ENCODE assay signal across 10 cellular contexts in the genomic region with DNA sequence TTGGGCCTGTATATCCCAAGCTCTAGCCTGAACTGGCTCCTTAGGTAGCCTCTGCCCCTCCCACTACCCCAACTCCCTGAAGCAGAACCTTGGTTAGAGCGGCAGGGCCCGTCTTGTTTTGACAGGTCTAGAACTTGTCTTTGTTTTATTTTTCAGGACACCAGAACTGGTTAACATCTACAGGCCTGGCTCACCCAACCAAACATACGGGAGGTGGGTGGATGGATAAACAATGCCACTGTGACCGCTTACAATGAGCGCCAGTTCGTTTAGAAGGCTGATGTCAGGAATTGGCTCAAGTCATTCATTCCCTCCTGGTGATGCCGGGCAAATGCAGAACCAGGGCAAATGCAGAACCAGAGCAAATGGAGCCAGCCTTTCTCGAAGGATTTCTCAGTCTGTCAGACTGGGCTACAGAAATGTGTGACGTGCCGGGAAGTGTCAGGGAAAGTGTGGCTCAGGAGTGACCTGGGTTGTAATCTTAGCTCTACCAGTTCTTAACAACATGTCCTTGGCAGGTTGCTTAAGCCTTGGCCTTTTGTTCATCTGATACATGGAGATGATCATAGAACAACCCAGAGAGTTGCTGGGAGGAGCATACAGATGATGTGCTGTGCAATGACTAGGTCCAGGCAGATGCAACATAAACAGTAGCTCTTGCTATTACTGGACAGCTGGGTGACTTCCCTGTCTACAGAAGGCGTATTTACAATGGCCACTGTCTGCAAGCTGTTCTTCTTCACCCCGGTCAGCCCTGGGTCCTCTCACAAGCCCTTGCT. TPM values are rescaled to one million over a fixed set of nuclear protein-coding genes. Genes with fewer than 3 reads are reported as not detected.
DNase-seq lines count a peak whose midpoint lies in the region; ATAC-seq and TF ChIP-seq lines count a peak whose summit lies in the region.
"Had no signal": no experiment of that assay in that cellular context is flagged by ENCODE, and none has a peak within 500 bp of the region (broad histone marks: within the 10 kb centered on the region; RNA-seq: fewer than 3 reads in every experiment).

No MANE protein-coding gene starts in this region.

- no peaks in the 10 kb centered on the region for H3K36me3 ChIP-seq in testis (ENCODE audit: low read depth, missing control alignments)

- no peak overlapping the region for H3K4me3 ChIP-seq in testis

- intact Hi-C loops in activated CD4-positive, alpha-beta T cell treated with anti-CD3 and anti-CD28 coated beads for 36 hours (cut with DNase I, micrococcal nuclease) = loop anchor here (5.0 to 10.0 kb wide), 2 partner anchors 350 to 428 kb away; a partner anchor contains a TSS
- intact Hi-C loops in testis (cut with DNase I; ENCODE audit: low total_unique reads) = loop anchor here (5.0 to 10.0 kb wide), 3 partner anchors 53 to 210 kb away; no protein-coding TSS in a partner anchor

- H3K4me1 ChIP-seq in testis = peaks cover 55% of the 10 kb centered on the region

- WGBS in testis, 2 donors = 52 to 73% methylated on average over 12 of the region's 12 CpGs

- H3K4me3 Mint-ChIP-seq in activated CD4-positive, alpha-beta T cell treated with anti-CD3 and anti-CD28 coated beads for 36 hours = peak overlapping the region; percentile 70
- H3K4me3 Mint-ChIP-seq in memory B cell = peak overlapping the region; percentile 87

- POLR2A ChIA-PET in activated CD4-positive, alpha-beta T cell treated with anti-CD3 and anti-CD28 coated beads for 36 hours (lab: Charles Lee) = interaction anchor here (1.2 to 4.0 kb wide), 5 partner anchors 12 to 52 kb away, joined by 5 to 27 read pairs (median 8); a partner anchor contains a TSS

- no peak for ATAC-seq in activated CD4-positive, alpha-beta T cell treated with anti-CD3 and anti-CD28 coated beads for 36 hours
- ATAC-seq in memory B cell (ENCODE audit: low read depth) (no peak), GM21367 (IDR thresholded peaks at IDR 0.05; ENCODE audit: unreplicated experiment) (no peak)

- DNase-seq in activated CD4-positive, alpha-beta T cell treated with anti-CD3 and anti-CD28 coated beads for 36 hours = no peak
- DNase-seq in activated CD4-positive, alpha-beta T cell treated with anti-CD3 and anti-CD28 coated beads for 48 hours = no peak
- DNase-seq in caudate nucleus (lab: John Stamatoyannopoulos, UW) (peak in 50 of 61 donors; percentile 42 to 92 (median 78)), memory B cell (ENCODE audit: low spot score in 2 of 2) (no peak), testis (peak; percentile 81), NCI-H1105 (lab: John Stamatoyannopoulos, UW) (no peak), NCI-H2107 treated with DMSO at 0.1 percent for 48 hours (lab: John Stamatoyannopoulos, UW; ENCODE audit: unreplicated experiment) (no peak)
- DNase-seq: NCI-H1105 treated with DMSO at 0.1 percent for 48 hours had no signal

- no peaks in the 10 kb centered on the region for H3K27me3 ChIP-seq in testis

- CTCF ChIA-PET in activated CD4-positive, alpha-beta T cell treated with anti-CD3 and anti-CD28 coated beads for 36 hours (lab: Charles Lee) = interaction anchor here (0.6 to 15.1 kb wide), 8 partner anchors 9 to 165 kb away, joined by 3 to 710 read pairs (median 7); no protein-coding TSS in a partner anchor

- no peak for TF ChIP-seq CTCF in testis (IDR thresholded peaks at IDR 0.05)

- no peak for TF ChIP-seq POLR2A in testis (IDR thresholded peaks at IDR 0.05)

- H3K36me3 Mint-ChIP-seq in activated CD4-positive, alpha-beta T cell treated with anti-CD3 and anti-CD28 coated beads for 36 hours (ENCODE audit: low read depth) = no peaks in the 10 kb centered on the region
- H3K36me3 Mint-ChIP-seq in memory B cell = no peaks in the 10 kb centered on the region

- H3K27me3 Mint-ChIP-seq in activated CD4-positive, alpha-beta T cell treated with anti-CD3 and anti-CD28 coated beads for 36 hours = no peaks in the 10 kb centered on the region
- H3K27me3 Mint-ChIP-seq in memory B cell = no peaks in the 10 kb centered on the region

- H3K9me3 ChIP-seq in testis = no peaks in the 10 kb centered on the region

- H3K9me3 Mint-ChIP-seq in activated CD4-positive, alpha-beta T cell treated with anti-CD3 and anti-CD28 coated beads for 36 hours (ENCODE audit: low read depth) = no peaks in the 10 kb centered on the region
- H3K9me3 Mint-ChIP-seq in memory B cell = no peaks in the 10 kb centered on the region

- peak overlapping the region; percentile 78 for H3K27ac Mint-ChIP-seq in activated CD4-positive, alpha-beta T cell treated with anti-CD3 and anti-CD28 coated beads for 36 hours
- H3K27ac Mint-ChIP-seq in memory B cell = peak overlapping the region; percentile 90

- H3K27ac ChIP-seq in caudate nucleus (ENCODE audit: low read depth, low read length) (peak overlapping the region; percentile 95), testis (peak overlapping the region; percentile 78 to 83)

- peaks cover 74% of the 10 kb centered on the region for H3K4me1 Mint-ChIP-seq in activated CD4-positive, alpha-beta T cell treated with anti-CD3 and anti-CD28 coated beads for 36 hours
- H3K4me1 Mint-ChIP-seq in memory B cell = peaks cover 44% of the 10 kb centered on the region

RNA-seq across cellular contexts. Expression of a gene that starts 30.5 kb away (rescaled TPM):
- total RNA-seq in activated CD4-positive, alpha-beta T cell treated with anti-CD3 and anti-CD28 coated beads for 36 hours = 100 to 1,000 TPM; 114 to 142 TPM
- 10 to 100 TPM; 14.5 to 23.8 TPM for total RNA-seq in testis
- polyA plus RNA-seq in testis (ENCODE audit: insufficient read depth, low read depth, low replicate concordance) = 25.4 TPM

RNA-seq across cellular contexts. Expression of a gene that starts 45.3 kb away (rescaled TPM):
- total RNA-seq in activated CD4-positive, alpha-beta T cell treated with anti-CD3 and anti-CD28 coated beads for 36 hours = under 1 TPM; 0.63 to 0.80 TPM
- under 1 TPM; 0.08 to 0.62 TPM for total RNA-seq in testis
- polyA plus RNA-seq in testis (ENCODE audit: insufficient read depth, low read depth, low replicate concordance) = 9.9 TPM
- total RNA-seq: kidney epithelial cell had no signal

Comparison
In these comparisons a context has a peak if more than half of its experiments do, and no peak if none do; other contexts are left out.
1. DNase-seq: peak in caudate nucleus (50 of 61) and testis (single experiment); none in activated CD4-positive, alpha-beta T cell treated with anti-CD3 and anti-CD28 coated beads for 36 hours (single experiment), activated CD4-positive, alpha-beta T cell treated with anti-CD3 and anti-CD28 coated beads for 48 hours (single experiment), memory B cell (0 of 2), NCI-H1105 (single experiment) and NCI-H2107 treated with DMSO at 0.1 percent for 48 hours (single experiment).
2. RNA of a gene that starts 30.5 kb away (total RNA-seq): 114 to 142 TPM in activated CD4-positive, alpha-beta T cell treated with anti-CD3 and anti-CD28 coated beads for 36 hours; 14.5 to 23.8 TPM in testis; every median in the first group is over 4 times any median in the second.